8 cellular contexts compared by ENCODE assay signal in the genomic region with DNA sequence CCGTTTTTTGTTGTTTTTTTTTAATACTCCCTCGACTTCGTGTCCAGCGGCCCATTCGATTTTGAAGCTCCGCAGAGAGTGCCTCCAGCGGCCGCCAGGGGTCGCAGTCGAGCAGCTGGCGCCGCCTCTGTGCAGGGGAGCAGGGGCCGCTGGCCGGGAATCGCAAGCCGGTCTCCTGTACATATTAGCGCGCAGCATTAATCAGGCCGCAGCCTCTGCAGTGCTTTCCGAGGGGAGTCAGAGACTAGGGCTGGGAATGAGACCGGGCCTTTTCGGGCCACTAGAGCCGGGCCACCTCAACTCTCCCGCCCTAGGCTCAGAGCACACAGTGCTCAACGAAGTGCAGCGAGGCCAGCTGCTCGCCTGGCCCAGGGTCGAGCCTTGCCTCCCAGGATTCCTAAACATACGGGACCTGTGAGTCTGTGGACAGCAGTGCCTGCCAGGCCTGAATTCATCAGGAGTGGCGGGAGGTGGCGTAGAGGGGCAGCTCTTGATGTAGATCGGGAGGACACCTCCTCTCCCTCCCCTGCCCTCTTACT.
DNase-seq lines count a peak whose midpoint lies in the region; ATAC-seq and TF ChIP-seq lines count a peak whose summit lies in the region.

No MANE protein-coding gene starts in this region.

- H3K4me3 ChIP-seq in GM23338 = peak overlapping the region; percentile 34; the same call in 1 of the 2 replicates
- H3K4me3 ChIP-seq in kidney epithelial cell (ENCODE audit: low read depth, low read length) = no peak overlapping the region

- H3K36me3 ChIP-seq in GM23338 (ENCODE audit: insufficient read depth) = no peaks in the 10 kb centered on the region
- H3K36me3 ChIP-seq in kidney epithelial cell (ENCODE audit: control insufficient read depth, insufficient read depth, low read length) = no peaks in the 10 kb centered on the region

- ATAC-seq in GM23338 = peak; percentile 96
- no peak for ATAC-seq in GM18858 (IDR thresholded peaks at IDR 0.05; ENCODE audit: unreplicated experiment)

- H3K4me3 Mint-ChIP-seq in GM23338 = no peak overlapping the region

- H3K9me2 ChIP-seq in GM23338 (ENCODE audit: insufficient read depth) = 0 out of 2 replicates have a peak, but pooled peaks cover 6% of the 10 kb centered on the region

- no peaks in the 10 kb centered on the region for H3K79me2 ChIP-seq in GM23338 (replicated peaks; ENCODE audit: insufficient read depth)

- H4K20me1 ChIP-seq in GM23338 (replicated peaks; ENCODE audit: insufficient read depth) = no peaks in the 10 kb centered on the region

- DNase-seq in DMS79 (lab: John Stamatoyannopoulos, UW) = peak; percentile 24
- DNase-seq in GM23338 (ENCODE audit: low spot score) = peak; percentile 83
- peak; percentile 26 for DNase-seq in NCI-H128 (lab: John Stamatoyannopoulos, UW; ENCODE audit: unreplicated experiment)
- peak; percentile 12 to 34 (median 30) for DNase-seq in activated CD4-positive, CD25-positive, alpha-beta regulatory T cell (lab: John Stamatoyannopoulos, UW)
- DNase-seq in caudate nucleus (lab: John Stamatoyannopoulos, UW) = peak in 52 of 61 donors; percentile 1 to 76 (median 33)
- DNase-seq in kidney epithelial cell (ENCODE audit: low read depth) = peak; percentile 16
- DNase-seq in stimulated activated CD4-positive, alpha-beta T cell treated with anti-CD3 and anti-CD28 coated beads, Interleukin-1b, Interleukin-23, amount 100 ng/mL, for 24 hours (ENCODE audit: low read depth in 4 of 4, low spot score in 1 of 4) = peak; percentile 30 to 47 (median 44)

- H3K27ac ChIP-seq in GM23338 (ENCODE audit: low read depth) (no peak overlapping the region), caudate nucleus (ENCODE audit: low read depth, low read length) (no peak overlapping the region)

- H3K4me2 ChIP-seq in GM23338 = peak overlapping the region; percentile 49; the same call in 1 of the 2 replicates

- 0 out of 2 replicates have a peak, but pooled peaks cover 8% of the 10 kb centered on the region for H3K27me3 ChIP-seq in GM23338 (ENCODE audit: insufficient read depth)
- H3K27me3 ChIP-seq in kidney epithelial cell (ENCODE audit: control insufficient read depth, insufficient read depth, low read length) = peaks cover 2% of the 10 kb centered on the region

- TF ChIP-seq CTCF in GM23338 (conservative IDR thresholded peaks at IDR 0.05; ENCODE audit: low read depth in 2 of 2) (peak; percentile 87 to 97), kidney epithelial cell (IDR thresholded peaks at IDR 0.05; ENCODE audit: insufficient read depth, low read length, poor library complexity, severe bottlenecking) (peak; percentile 98)

- H3K36me3 Mint-ChIP-seq in GM23338 (ENCODE audit: low read depth) = no peaks in the 10 kb centered on the region

- peaks cover 21% of the 10 kb centered on the region for H3K4me1 Mint-ChIP-seq in GM23338

- H3K9me3 Mint-ChIP-seq in GM23338 = no peaks in the 10 kb centered on the region

- no peak overlapping the region for H3K27ac Mint-ChIP-seq in GM23338

- H3F3A ChIP-seq in GM23338 (replicated peaks; ENCODE audit: low read depth) = no peaks in the 10 kb centered on the region

- H2AFZ ChIP-seq in GM23338 = peak overlapping the region; percentile 99

- H3K27me3 Mint-ChIP-seq in GM23338 (ENCODE audit: insufficient read depth, low read depth, poor library complexity) = peaks cover 12% of the 10 kb centered on the region

- H3K4me1 ChIP-seq in GM23338 (ENCODE audit: insufficient read depth) = 0 out of 2 replicates have a peak, but pooled peaks cover 5% of the 10 kb centered on the region

TF ChIP-seq in GM23338, 12 proteins besides CTCF, POLR2A, EP300 and RAD21 (continues in another document):
- no peak for TF ChIP-seq ZNF331 (CRISPR knock-in tag; IDR thresholded peaks at IDR 0.05; ENCODE audit: low read depth)
- TF ChIP-seq JUNB (IDR thresholded peaks at IDR 0.05; ENCODE audit: unreplicated experiment) = no peak
- TF ChIP-seq ZNF114 (CRISPR knock-in tag; IDR thresholded peaks at IDR 0.05) = no peak
- no peak for TF ChIP-seq ETS1 (IDR thresholded peaks at IDR 0.05)
- no peak for TF ChIP-seq EZH2 (IDR thresholded peaks at IDR 0.05; ENCODE audit: low read depth, unreplicated experiment)
- TF ChIP-seq NANOG (IDR thresholded peaks at IDR 0.05; ENCODE audit: borderline replicate concordance) = no peak
- TF ChIP-seq, protein P1, sequence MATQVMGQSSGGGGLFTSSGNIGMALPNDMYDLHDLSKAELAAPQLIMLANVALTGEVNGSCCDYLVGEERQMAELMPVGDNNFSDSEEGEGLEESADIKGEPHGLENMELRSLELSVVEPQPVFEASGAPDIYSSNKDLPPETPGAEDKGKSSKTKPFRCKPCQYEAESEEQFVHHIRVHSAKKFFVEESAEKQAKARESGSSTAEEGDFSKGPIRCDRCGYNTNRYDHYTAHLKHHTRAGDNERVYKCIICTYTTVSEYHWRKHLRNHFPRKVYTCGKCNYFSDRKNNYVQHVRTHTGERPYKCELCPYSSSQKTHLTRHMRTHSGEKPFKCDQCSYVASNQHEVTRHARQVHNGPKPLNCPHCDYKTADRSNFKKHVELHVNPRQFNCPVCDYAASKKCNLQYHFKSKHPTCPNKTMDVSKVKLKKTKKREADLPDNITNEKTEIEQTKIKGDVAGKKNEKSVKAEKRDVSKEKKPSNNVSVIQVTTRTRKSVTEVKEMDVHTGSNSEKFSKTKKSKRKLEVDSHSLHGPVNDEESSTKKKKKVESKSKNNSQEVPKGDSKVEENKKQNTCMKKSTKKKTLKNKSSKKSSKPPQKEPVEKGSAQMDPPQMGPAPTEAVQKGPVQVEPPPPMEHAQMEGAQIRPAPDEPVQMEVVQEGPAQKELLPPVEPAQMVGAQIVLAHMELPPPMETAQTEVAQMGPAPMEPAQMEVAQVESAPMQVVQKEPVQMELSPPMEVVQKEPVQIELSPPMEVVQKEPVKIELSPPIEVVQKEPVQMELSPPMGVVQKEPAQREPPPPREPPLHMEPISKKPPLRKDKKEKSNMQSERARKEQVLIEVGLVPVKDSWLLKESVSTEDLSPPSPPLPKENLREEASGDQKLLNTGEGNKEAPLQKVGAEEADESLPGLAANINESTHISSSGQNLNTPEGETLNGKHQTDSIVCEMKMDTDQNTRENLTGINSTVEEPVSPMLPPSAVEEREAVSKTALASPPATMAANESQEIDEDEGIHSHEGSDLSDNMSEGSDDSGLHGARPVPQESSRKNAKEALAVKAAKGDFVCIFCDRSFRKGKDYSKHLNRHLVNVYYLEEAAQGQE (IDR thresholded peaks at IDR 0.05; ENCODE audit: unreplicated experiment) = no peak
- TF ChIP-seq CREB1 (CRISPR knock-in tag; IDR thresholded peaks at IDR 0.05; ENCODE audit: low read depth) = no peak

Comparison
In these comparisons a context has a peak if more than half of its experiments do, and no peak if none do; other contexts are left out.
1. DNase-seq: peak in every context shown above with its lines; median percentile 83 in GM23338; 44 in stimulated activated CD4-positive, alpha-beta T cell treated with anti-CD3 and anti-CD28 coated beads, Interleukin-1b, Interleukin-23, amount 100 ng/mL, for 24 hours; 33 in caudate nucleus; 30 in activated CD4-positive, CD25-positive, alpha-beta regulatory T cell; 26 in NCI-H128; 24 in DMS79; 16 in kidney epithelial cell.